9 cellular contexts compared by ENCODE assay signal in the genomic region with DNA sequence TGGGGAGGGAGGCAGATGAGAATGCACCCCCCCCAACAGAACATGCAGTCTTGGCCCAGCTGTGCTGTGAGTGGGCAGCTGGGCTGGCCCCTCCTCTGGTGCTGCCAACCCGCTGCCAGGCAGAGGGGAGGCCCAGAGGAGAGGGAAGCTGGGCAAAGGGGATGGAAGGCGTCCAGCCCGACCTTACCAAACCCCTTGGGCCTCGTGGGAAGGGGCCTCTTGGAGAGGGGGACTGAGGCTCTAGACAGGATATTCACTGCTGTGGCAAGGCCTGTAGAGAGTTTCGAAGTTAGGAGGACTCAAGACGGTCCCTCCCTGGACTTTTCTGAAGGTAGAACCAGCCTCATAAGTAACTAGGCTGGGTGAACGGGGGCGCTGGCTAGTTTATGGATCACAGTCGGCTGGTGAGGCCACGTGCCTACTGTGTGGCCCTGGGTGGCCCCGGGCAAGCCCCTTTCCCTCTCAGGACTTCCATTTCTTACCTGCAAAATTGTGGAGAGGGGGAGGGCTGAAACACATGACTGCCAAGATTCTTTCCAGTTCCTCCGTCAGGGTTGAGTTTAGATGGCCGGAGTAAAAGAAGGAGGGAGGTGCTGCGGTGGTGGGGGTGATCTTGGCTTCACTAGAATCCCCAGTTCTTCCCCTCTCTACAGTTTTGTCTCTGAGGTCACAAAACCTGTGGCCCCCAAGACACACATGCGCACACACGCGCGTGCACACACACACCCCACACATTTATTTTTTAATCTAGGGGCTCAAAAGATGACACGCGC. TPM values are rescaled to one million over a fixed set of nuclear protein-coding genes. Genes with fewer than 3 reads are reported as not detected.
DNase-seq lines count a peak whose midpoint lies in the region; ATAC-seq and TF ChIP-seq lines count a peak whose summit lies in the region.
"Had no signal": no experiment of that assay in that cellular context is flagged by ENCODE, and none has a peak within 500 bp of the region (broad histone marks: within the 10 kb centered on the region; RNA-seq: fewer than 3 reads in every experiment).

No MANE protein-coding gene starts in this region.

- no peak overlapping the region for H3K9ac ChIP-seq in HUES48 (ENCODE audit: low read depth, low read length)

- TF ChIP-seq POLR2A in vagina (IDR thresholded peaks at IDR 0.05) = no peak

- H3K27ac ChIP-seq in HUES48 (ENCODE audit: low read depth, low read length) (no peak overlapping the region), neutrophil (peak overlapping the region; percentile 98), vagina (peak overlapping the region; percentile 90)
- H3K27ac ChIP-seq: SK-N-MC had no signal

- TF ChIP-seq CTCF in GM10248 (IDR thresholded peaks at IDR 0.05; ENCODE audit: control extremely low read depth, extremely low read depth, low read depth, missing control alignments) (no peak), fibroblast of the aortic adventitia (IDR thresholded peaks at IDR 0.05; ENCODE audit: insufficient read depth, low read length) (no peak), neutrophil (IDR thresholded peaks at IDR 0.05) (no peak), vagina (IDR thresholded peaks at IDR 0.05) (peak in 1 of 3 experiments; percentile 1)

- no peaks in the 10 kb centered on the region for H3K36me3 ChIP-seq in HUES48 (ENCODE audit: control insufficient read depth, insufficient read depth, low read length)
- H3K36me3 ChIP-seq in neutrophil = peaks cover 3% of the 10 kb centered on the region
- H3K36me3 ChIP-seq in vagina = no peaks in the 10 kb centered on the region

- peak; percentile 63 for DNase-seq in GM10248 (ENCODE audit: extremely low spot score)
- DNase-seq in activated T-cell treated with anti-CD3 and anti-CD28 coated beads, Interleukin-2, amount 50 U/mL, for 1 hour = peak; percentile 62
- DNase-seq in fibroblast of the aortic adventitia (ENCODE audit: low read depth) = peak; percentile 33
- peak in 1 of 2 donors; percentile 93 for DNase-seq in vagina (ENCODE audit: extremely low spot score in 2 of 2)
- no peak for DNase-seq in NCI-H226

- no peaks in the 10 kb centered on the region for H3K9me3 ChIP-seq in HUES48 (ENCODE audit: control insufficient read depth, insufficient read depth, low read length)
- no peaks in the 10 kb centered on the region for H3K9me3 ChIP-seq in neutrophil
- no peaks in the 10 kb centered on the region for H3K9me3 ChIP-seq in vagina

- no peak for ATAC-seq in GM21528 (IDR thresholded peaks at IDR 0.05; ENCODE audit: low FRiP score, unreplicated experiment)

- H3K4me1 ChIP-seq in HUES48 (ENCODE audit: control insufficient read depth, insufficient read depth, low read length) = peaks cover 9% of the 10 kb centered on the region; the same call in 1 of the 2 replicates
- H3K4me1 ChIP-seq in neutrophil (ENCODE audit: control insufficient read depth in 1 of 2, insufficient read depth in 1 of 2, low read depth in 1 of 2, low read length in 1 of 2) = peaks cover 47 to 51% of the 10 kb centered on the region in 2 experiments
- peaks cover 43% of the 10 kb centered on the region for H3K4me1 ChIP-seq in vagina

- H3K4me3 ChIP-seq in HUES48 (ENCODE audit: low read depth, low read length) (peak overlapping the region; percentile 55), fibroblast of the aortic adventitia (ENCODE audit: low read depth, low read length) (peak overlapping the region; percentile 65), neutrophil (ENCODE audit: low read depth in 1 of 2, low read length in 1 of 2) (peak overlapping the region; percentile 81 to 93), vagina (peak overlapping the region; percentile 61 to 89)
- H3K4me3 ChIP-seq: SK-N-MC had no signal

- POLR2A ChIA-PET in GM10248 (lab: Yijun Ruan, JAX) = interaction anchor here (0.6 kb wide), 1 partner anchor 291 kb away, joined by 3 read pairs; no protein-coding TSS in a partner anchor

- intact Hi-C loops in vagina (cut with DNase I) = no loop called here

- CTCF ChIA-PET in GM10248 (lab: Yijun Ruan, JAX) = interaction anchor here (0.9 to 2.5 kb wide), 4 partner anchors 9 to 117 kb away, joined by 3 to 15 read pairs (median 4); no protein-coding TSS in a partner anchor

- H3K27me3 ChIP-seq in HUES48 (ENCODE audit: control insufficient read depth, insufficient read depth, low read length) = peaks cover 35% of the 10 kb centered on the region
- no peaks in the 10 kb centered on the region for H3K27me3 ChIP-seq in neutrophil
- H3K27me3 ChIP-seq in vagina = no peaks in the 10 kb centered on the region

RNA-seq across cellular contexts. Expression of a gene that starts 0.8 kb away (rescaled TPM):
- total RNA-seq in fibroblast of the aortic adventitia (ENCODE audit: low replicate concordance) = 25.2 and 27.3 TPM in 2 replicates
- 38.3 TPM for total RNA-seq in vagina

RNA-seq across cellular contexts. Expression of a gene that starts 11.3 kb away (rescaled TPM):
- 14.1 and 23.0 TPM in 2 replicates for total RNA-seq in fibroblast of the aortic adventitia (ENCODE audit: low replicate concordance)
- total RNA-seq in vagina = 74.6 TPM
